8 cellular contexts compared by ENCODE assay signal in genomic region chr7:105769951-105770628, GRCh38.
DNase-seq lines count a peak whose midpoint lies in the region; ATAC-seq, FAIRE-seq and TF ChIP-seq lines count a peak whose summit lies in the region.

No MANE protein-coding gene starts in this region.

- no peaks in the 10 kb centered on the region for H3K27me3 ChIP-seq in gastroesophageal sphincter
- H3K27me3 ChIP-seq in esophagus squamous epithelium = no peaks in the 10 kb centered on the region

- TF ChIP-seq CTCF in gastroesophageal sphincter (IDR thresholded peaks at IDR 0.05) (no peak), esophagus squamous epithelium (IDR thresholded peaks at IDR 0.05) (no peak), kidney (IDR thresholded peaks at IDR 0.05; ENCODE audit: borderline replicate concordance, extremely low read depth, insufficient read depth) (no peak)

- TF ChIP-seq POLR2A in gastroesophageal sphincter (IDR thresholded peaks at IDR 0.05) (no peak), esophagus squamous epithelium (IDR thresholded peaks at IDR 0.05) (no peak)

- H3K4me3 ChIP-seq in gastroesophageal sphincter (no peak overlapping the region), esophagus squamous epithelium (no peak overlapping the region), kidney (ENCODE audit: low read length in 2 of 2) (no peak overlapping the region)

- H3K4me1 ChIP-seq in gastroesophageal sphincter (peaks cover 0 to 49% (median 6%) of the 10 kb centered on the region in 3 donors), esophagus squamous epithelium (peaks cover 0 to 15% (median 11%) of the 10 kb centered on the region in 3 donors), kidney (ENCODE audit: control insufficient read depth in 1 of 2, insufficient read depth in 1 of 2, low read depth in 1 of 2, low read length in 2 of 2) (peaks cover 0 to 3% of the 10 kb centered on the region in 2 donors)

- H3K36me3 ChIP-seq in gastroesophageal sphincter (no peaks in the 10 kb centered on the region), esophagus squamous epithelium (peaks cover 0 to 5% (median 0%) of the 10 kb centered on the region in 3 donors), kidney (ENCODE audit: control insufficient read depth in 1 of 2, insufficient read depth in 2 of 2, low read length in 2 of 2) (no peaks in the 10 kb centered on the region)

- intact Hi-C loops in esophagus squamous epithelium (cut with DNase I) (loop anchor here (10.0 kb wide), 3 partner anchors 105 to 385 kb away; partner anchors contain the start of gene ATXN7L1), kidney (cut with DNase I) (no loop called here)

- 25 to 29% methylated on average over 6 to 7 of the region's 8 CpGs for WGBS in gastroesophageal sphincter (ENCODE audit: low coverage in 1 of 2), 2 donors
- 15 to 19% methylated on average over 8 of the region's 8 CpGs for WGBS in esophagus squamous epithelium, 2 donors

- FAIRE-seq in RCC 7860 (lab: Jason Lieb, UNC) = no peak
- FAIRE-seq in kidney (lab: Jason Lieb, UNC) = no peak

- no peak overlapping the region for H3K9ac ChIP-seq in kidney (ENCODE audit: low read length in 2 of 2)

- H3K27ac ChIP-seq in gastroesophageal sphincter (peak overlapping the region in 3 of 4 donors; percentile 14 to 32 (median 16)), esophagus squamous epithelium (no peak overlapping the region), kidney (ENCODE audit: low read depth in 2 of 2, low read length in 2 of 2) (no peak overlapping the region)

- TF ChIP-seq EP300 in gastroesophageal sphincter (IDR thresholded peaks at IDR 0.05) = no peak

- no peaks in the 10 kb centered on the region for H3K9me3 ChIP-seq in gastroesophageal sphincter
- no peaks in the 10 kb centered on the region for H3K9me3 ChIP-seq in esophagus squamous epithelium
- no peaks in the 10 kb centered on the region for H3K9me3 ChIP-seq in kidney (ENCODE audit: control insufficient read depth in 1 of 2, low read length in 2 of 2)

- peak; percentile 35 for DNase-seq in stimulated activated CD4-positive, alpha-beta T cell treated with anti-CD3 and anti-CD28 coated beads, Interleukin-15, amount 100 ng/mL, for 24 hours
- no peak for DNase-seq in stimulated activated CD4-positive, alpha-beta T cell treated with anti-CD3 and anti-CD28 coated beads, Interleukin-4, amount 100 ng/mL, for 1 hour
- DNase-seq in RCC 7860 (ENCODE audit: low spot score) (peak; percentile 51), esophagus squamous epithelium (lab: John Stamatoyannopoulos, UW) (no peak), SHP77 (lab: John Stamatoyannopoulos, UW) (no peak), kidney (no peak)

- ATAC-seq in gastroesophageal sphincter (peak; percentile 29), GM18519 (IDR thresholded peaks at IDR 0.05; ENCODE audit: low FRiP score, unreplicated experiment) (no peak)

Comparison
In these comparisons a context has a peak if more than half of its experiments do, and no peak if none do; other contexts are left out.
1. DNase-seq: peak in stimulated activated CD4-positive, alpha-beta T cell treated with anti-CD3 and anti-CD28 coated beads, Interleukin-15, amount 100 ng/mL, for 24 hours (single experiment) and RCC 7860 (single experiment); none in stimulated activated CD4-positive, alpha-beta T cell treated with anti-CD3 and anti-CD28 coated beads, Interleukin-4, amount 100 ng/mL, for 1 hour (single experiment), esophagus squamous epithelium (single experiment), SHP77 (0 of 2) and kidney (single experiment).
2. H3K27ac ChIP-seq: peak in gastroesophageal sphincter (3 of 4); none in esophagus squamous epithelium (0 of 4) and kidney (0 of 2).